Comparison of ENCODE assay signal across 12 cellular contexts in the genomic region with DNA sequence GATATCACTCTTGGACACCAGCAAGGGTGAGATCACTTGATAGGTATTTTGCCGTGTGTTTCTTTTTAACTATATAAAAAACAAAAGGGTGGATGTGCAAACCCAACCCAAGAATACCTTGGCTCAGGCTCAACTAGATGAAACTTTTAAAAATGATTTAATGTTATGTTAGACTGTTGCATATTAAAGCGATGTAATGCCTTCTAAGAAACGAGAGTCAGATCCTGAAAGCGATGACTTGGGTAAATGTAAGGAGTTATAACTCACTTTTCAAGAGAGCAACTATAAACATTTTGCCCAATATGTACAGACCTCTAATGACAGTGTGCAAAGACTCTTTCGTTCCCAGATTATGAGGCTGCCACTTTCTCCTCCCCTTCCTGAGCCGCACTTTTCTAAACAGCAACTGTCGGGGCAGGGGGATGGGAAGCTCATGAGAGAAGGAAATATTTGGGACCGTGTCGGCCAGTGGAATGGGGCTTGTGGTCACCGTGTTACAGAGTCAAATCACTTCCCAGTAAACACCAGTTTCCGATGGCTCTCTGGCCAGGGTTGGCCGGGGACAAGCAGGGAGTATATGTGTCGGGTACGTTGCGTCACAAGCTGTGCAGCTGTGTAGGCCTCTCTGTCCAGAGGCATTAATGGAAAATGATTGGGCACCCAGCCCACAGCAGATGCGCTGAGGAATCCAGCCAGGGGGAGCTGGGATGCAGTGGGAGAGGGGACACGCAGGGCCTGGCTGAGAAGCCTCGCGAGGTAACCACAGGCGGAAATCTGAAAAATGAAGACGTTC. TPM values are rescaled to one million over a fixed set of nuclear protein-coding genes. Genes with fewer than 3 reads are reported as not detected.
DNase-seq lines count a peak whose midpoint lies in the region; ATAC-seq, FAIRE-seq and TF ChIP-seq lines count a peak whose summit lies in the region.
"Had no signal": no experiment of that assay in that cellular context is flagged by ENCODE, and none has a peak within 500 bp of the region (broad histone marks: within the 10 kb centered on the region; RNA-seq: fewer than 3 reads in every experiment).

No MANE protein-coding gene starts in this region.

- H3K9ac ChIP-seq in HepG2 (ENCODE audit: insufficient read depth, low read depth, low read length): no peak overlapping the region

- no peak overlapping the region for H3K4me2 ChIP-seq in HepG2 (ENCODE audit: low read depth, low read length)

- H4K20me1 ChIP-seq in HepG2 (ENCODE audit: insufficient read depth, low read length): no peaks in the 10 kb centered on the region

- DNase-seq in HepG2 (ENCODE audit: low spot score) (no peak), right lobe of liver (no peak), globus pallidus (ENCODE audit: low spot score) (peak; percentile 91), vagina (ENCODE audit: extremely low spot score in 2 of 2) (no peak)
- DNase-seq: activated effector memory CD4-positive, alpha-beta T cell treated with anti-CD3 and anti-CD28 coated beads, Interleukin-2, amount 50 U/mL, for 16 hours; GDM1; NCI-H1048 had no signal

- H2AFZ ChIP-seq in HepG2 (ENCODE audit: low read length): no peak overlapping the region

- H3K9me3 ChIP-seq in HepG2 (ENCODE audit: low read length) (no peaks in the 10 kb centered on the region), right lobe of liver (no peaks in the 10 kb centered on the region), vagina (no peaks in the 10 kb centered on the region)
- H3K9me3 ChIP-seq: prostate gland had no signal

- CTCF ChIA-PET in HepG2 (lab: Yijun Ruan, JAX; ENCODE audit: low intra/inter-chr PET ratio, low total read pairs): no interaction called here

- TF ChIP-seq POLR2A in HepG2 (IDR thresholded peaks at IDR 0.05; ENCODE audit: insufficient read depth in 1 of 2, low read depth in 2 of 2, low read length in 2 of 2): no peak
- no peak for TF ChIP-seq POLR2A in right lobe of liver (IDR thresholded peaks at IDR 0.05)
- TF ChIP-seq POLR2A in vagina (IDR thresholded peaks at IDR 0.05): no peak

- H3K27ac ChIP-seq in HepG2 (ENCODE audit: extremely low read length, insufficient read depth, low read length): no peak overlapping the region
- no peak overlapping the region for H3K27ac ChIP-seq in right lobe of liver
- H3K27ac ChIP-seq in vagina: peak overlapping the region; percentile 25
- H3K27ac ChIP-seq: prostate gland had no signal

- in situ Hi-C loops in HepG2 (cut with HindIII; ENCODE audit: extremely low pct_ligation_motif_present, low pct_unique_long_range_greater_than_20kb): no loop called here

- no peak overlapping the region for H3K4me3 ChIP-seq in HepG2 (replicated peaks in 1 of 3; ENCODE audit: insufficient read depth in 1 of 3, low read depth in 2 of 3, low read length in 3 of 3)
- H3K4me3 ChIP-seq in right lobe of liver: no peak overlapping the region
- no peak overlapping the region for H3K4me3 ChIP-seq in vagina
- H3K4me3 ChIP-seq: prostate gland had no signal

- no peak for TF ChIP-seq EP300 in HepG2 (IDR thresholded peaks at IDR 0.05; ENCODE audit: low read depth in 2 of 2, low read length in 2 of 2)
- TF ChIP-seq EP300 in HepG2 (CRISPR knock-in tag; IDR thresholded peaks at IDR 0.05; ENCODE audit: borderline replicate concordance): no peak

- TF ChIP-seq CTCF in HepG2 (CRISPR knock-in tag; IDR thresholded peaks at IDR 0.05) (no peak), right lobe of liver (IDR thresholded peaks at IDR 0.05) (no peak), nephron (IDR thresholded peaks at IDR 0.05; ENCODE audit: unreplicated experiment in 3 of 3) (no peak), vagina (IDR thresholded peaks at IDR 0.05) (no peak)

- no peaks in the 10 kb centered on the region for H3K79me2 ChIP-seq in HepG2 (ENCODE audit: insufficient read depth, low read length)

- H3K27me3 ChIP-seq in HepG2 (ENCODE audit: control insufficient read depth in 1 of 2, insufficient read depth in 2 of 2, low read length in 2 of 2) (peaks cover 5 to 45% of the 10 kb centered on the region in 2 experiments; a peak in 3 of 5 replicates), right lobe of liver (no peaks in the 10 kb centered on the region), vagina (no peaks in the 10 kb centered on the region)

- POLR2A ChIA-PET in HepG2 (lab: Yijun Ruan, JAX): no interaction called here

- intact Hi-C loops in HepG2 (cut with micrococcal nuclease; ENCODE audit: unreplicated experiment): no loop called here
- intact Hi-C loops in right lobe of liver (cut with DNase I): no loop called here
- intact Hi-C loops in vagina (cut with DNase I): no loop called here

- H3K36me3 ChIP-seq in HepG2 (replicated peaks in 1 of 2; ENCODE audit: control insufficient read depth in 1 of 2, insufficient read depth in 2 of 2, low read length in 2 of 2) (no peaks in the 10 kb centered on the region), right lobe of liver (no peaks in the 10 kb centered on the region), vagina (no peaks in the 10 kb centered on the region)
- H3K36me3 ChIP-seq: prostate gland had no signal

- no peak for ATAC-seq in HepG2
- ATAC-seq in right lobe of liver: no peak
- ATAC-seq in GM21825 (IDR thresholded peaks at IDR 0.05; ENCODE audit: unreplicated experiment): no peak
- no peak for ATAC-seq in GM18511 (IDR thresholded peaks at IDR 0.05; ENCODE audit: unreplicated experiment)
- ATAC-seq in HG03108 (IDR thresholded peaks at IDR 0.05; ENCODE audit: unreplicated experiment): no peak

- H3K9me3 Mint-ChIP-seq in nephron: peaks cover 2% of the 10 kb centered on the region

- WGBS in HepG2 (ENCODE audit: low lambda C conversion rate): 69% methylated on average over 17 of the region's 21 CpGs
- 73% methylated on average over 14 of the region's 21 CpGs for WGBS in right lobe of liver (ENCODE audit: insufficient coverage, low coverage, low lambda C conversion rate, missing lambda C conversion rate)

- H3K27me3 Mint-ChIP-seq in nephron (ENCODE audit: low read depth): peaks cover 4% of the 10 kb centered on the region

- no peaks in the 10 kb centered on the region for H3K36me3 Mint-ChIP-seq in nephron (ENCODE audit: low read depth)

- peak overlapping the region in 1 of 3 experiments; percentile 22 for H3K4me3 Mint-ChIP-seq in nephron

- peaks cover 27% of the 10 kb centered on the region for H3K4me1 Mint-ChIP-seq in nephron

- no TSS peak for BruUV-seq in HepG2 (replicated peaks; lab: Mats Ljungman, UMichigan)

- FAIRE-seq in HepG2 (lab: Jason Lieb, UNC): no peak

- no peaks in the 10 kb centered on the region for H3K4me1 ChIP-seq in HepG2 (ENCODE audit: insufficient read depth, low read length)
- H3K4me1 ChIP-seq in right lobe of liver: no peaks in the 10 kb centered on the region
- H3K4me1 ChIP-seq in vagina: peaks cover 9% of the 10 kb centered on the region
- H3K4me1 ChIP-seq: prostate gland had no signal

- H3K27ac Mint-ChIP-seq in nephron: peak overlapping the region; percentile 81 to 86 (median 86)

- no peak for TF ChIP-seq RAD21 in HepG2 (CRISPR knock-in tag; IDR thresholded peaks at IDR 0.05)

RNA-seq across cellular contexts. Expression of gene ALDH1A3, which starts 16.0 kb away (rescaled TPM):
- total RNA-seq in HepG2 (2016; rRNA removed; fragmentation: Illumina TruSeq; extraction: Trizol) (not detected in 2 replicates), right lobe of liver (1 to 10 TPM; 1.6 to 7.8 (median 4.2) TPM), vagina (62.9 TPM)
- not detected in 2 replicates for total RNA-seq in HepG2 (2016; cell fraction: cytosol; rRNA removed; fragmentation: Illumina TruSeq; extraction: Trizol; ENCODE audit: low read depth)
- not detected in 2 replicates for total RNA-seq in HepG2 (2016; cell fraction: insoluble cytoplasmic fraction; rRNA removed; fragmentation: Illumina TruSeq; extraction: Trizol)
- not detected in 2 replicates for total RNA-seq in HepG2 (2016; cell fraction: membrane; rRNA removed; fragmentation: Illumina TruSeq; extraction: Trizol)
- total RNA-seq in HepG2 (2016; cell fraction: nucleus; rRNA removed; fragmentation: Illumina TruSeq; extraction: Trizol): not detected in 2 replicates
- polyA plus RNA-seq in HepG2 (2011; rRNA removed): 0.03 TPM in 1 of 2 replicates, not detected in the other
- not detected in 2 replicates for polyA plus RNA-seq in HepG2 (2011; cell fraction: cytosol; rRNA removed)
- polyA plus RNA-seq in HepG2 (2011; cell fraction: nucleus; rRNA removed): not detected in 2 replicates
- not detected in 2 replicates for polyA plus RNA-seq in HepG2 (2012)
- polyA plus RNA-seq in HepG2 (2016; cell fraction: cytosol; fragmentation: Illumina TruSeq; extraction: Trizol; ENCODE audit: low read depth): not detected in 2 replicates
- not detected in 2 replicates for polyA plus RNA-seq in HepG2 (2016; cell fraction: insoluble cytoplasmic fraction; fragmentation: Illumina TruSeq; extraction: Trizol; ENCODE audit: low read depth)
- polyA plus RNA-seq in HepG2 (2016; cell fraction: membrane; fragmentation: Illumina TruSeq; extraction: Trizol; ENCODE audit: low read depth): not detected in 2 replicates
- not detected in 2 replicates for polyA plus RNA-seq in HepG2 (2016; cell fraction: nucleus; fragmentation: Illumina TruSeq; extraction: Trizol; ENCODE audit: insufficient read depth, low read depth)
- polyA minus RNA-seq in HepG2 (2011; rRNA and poly(A)+ RNA removed; ENCODE audit: low replicate concordance): 3.3 TPM in 1 of 2 replicates, not detected in the other
- polyA minus RNA-seq in HepG2 (2011; cell fraction: cytosol; rRNA and poly(A)+ RNA removed): not detected in 2 replicates
- polyA minus RNA-seq in HepG2 (2011; cell fraction: nucleus; rRNA and poly(A)+ RNA removed): not detected in 2 replicates

RNA-seq across cellular contexts. Expression of gene LRRK1, which starts 55.6 kb away (rescaled TPM):
- total RNA-seq in HepG2 (2016; rRNA removed; fragmentation: Illumina TruSeq; extraction: Trizol) (0.07 and 0.13 TPM in 2 replicates), right lobe of liver (1 to 10 TPM in 5 of 6 experiments, under 1 TPM in 1; 0.93 to 3.6 (median 2.5) TPM), vagina (21.1 TPM)
- 0.26 and 0.30 TPM in 2 replicates for total RNA-seq in HepG2 (2016; cell fraction: cytosol; rRNA removed; fragmentation: Illumina TruSeq; extraction: Trizol; ENCODE audit: low read depth)
- total RNA-seq in HepG2 (2016; cell fraction: insoluble cytoplasmic fraction; rRNA removed; fragmentation: Illumina TruSeq; extraction: Trizol): 0.09 and 0.12 TPM in 2 replicates
- total RNA-seq in HepG2 (2016; cell fraction: membrane; rRNA removed; fragmentation: Illumina TruSeq; extraction: Trizol): 0.31 and 0.37 TPM in 2 replicates
- 0.22 and 0.28 TPM in 2 replicates for total RNA-seq in HepG2 (2016; cell fraction: nucleus; rRNA removed; fragmentation: Illumina TruSeq; extraction: Trizol)
- 0.71 and 1.2 TPM in 2 replicates for polyA plus RNA-seq in HepG2 (2011; rRNA removed)
- polyA plus RNA-seq in HepG2 (2011; cell fraction: cytosol; rRNA removed): 0.46 and 0.68 TPM in 2 replicates
- polyA plus RNA-seq in HepG2 (2011; cell fraction: nucleus; rRNA removed): 1.00 and 1.5 TPM in 2 replicates
- polyA plus RNA-seq in HepG2 (2012): 0.38 and 0.51 TPM in 2 replicates
- polyA plus RNA-seq in HepG2 (2016; cell fraction: cytosol; fragmentation: Illumina TruSeq; extraction: Trizol; ENCODE audit: low read depth): 0.01 TPM in 1 of 2 replicates, not detected in the other
- polyA plus RNA-seq in HepG2 (2016; cell fraction: insoluble cytoplasmic fraction; fragmentation: Illumina TruSeq; extraction: Trizol; ENCODE audit: low read depth): not detected in 2 replicates
- 0.02 TPM in 1 of 2 replicates, not detected in the other for polyA plus RNA-seq in HepG2 (2016; cell fraction: membrane; fragmentation: Illumina TruSeq; extraction: Trizol; ENCODE audit: low read depth)
- polyA plus RNA-seq in HepG2 (2016; cell fraction: nucleus; fragmentation: Illumina TruSeq; extraction: Trizol; ENCODE audit: insufficient read depth, low read depth): 0.04 TPM in 1 of 2 replicates, not detected in the other
- polyA minus RNA-seq in HepG2 (2011; rRNA and poly(A)+ RNA removed; ENCODE audit: low replicate concordance): 2.8 and 25.2 TPM in 2 replicates
- 0.89 and 1.2 TPM in 2 replicates for polyA minus RNA-seq in HepG2 (2011; cell fraction: cytosol; rRNA and poly(A)+ RNA removed)
- polyA minus RNA-seq in HepG2 (2011; cell fraction: nucleus; rRNA and poly(A)+ RNA removed): 0.75 and 2.2 TPM in 2 replicates
